In genomic region chr1:190464686-190465085, GRCh38 we compare ENCODE assay signal across 2 cellular contexts.
TF ChIP-seq lines count a peak whose summit lies in the region.

No MANE protein-coding gene starts in this region.

TF ChIP-seq in A549, 52 proteins besides CTCF, POLR2A, EP300 and RAD21:
- TF ChIP-seq GATA3 (IDR thresholded peaks at IDR 0.05; ENCODE audit: borderline replicate concordance) (no peak), MAFK (IDR thresholded peaks at IDR 0.05; ENCODE audit: partially characterized antibody) (peak; percentile 74)

TF ChIP-seq in K562, 482 proteins besides CTCF, POLR2A, EP300 and RAD21:
- TF ChIP-seq ZNF551 (CRISPR knock-in tag; IDR thresholded peaks at IDR 0.05) (no peak), MAFF (IDR thresholded peaks at IDR 0.05; ENCODE audit: low read length) (peak; percentile 10; the same call in 1 of the 2 replicates), ZNF316 (IDR thresholded peaks at IDR 0.05) (peak; percentile 54; the same call in 1 of the 2 replicates), MAFG (tag; conservative IDR thresholded peaks at IDR 0.05) (0 out of 2 replicates have a peak, but pooled peaks have one; percentile 27), IRF2 (CRISPR knock-in tag; IDR thresholded peaks at IDR 0.05) (no peak), AFF4 (CRISPR knock-in tag; IDR thresholded peaks at IDR 0.05) (no peak), C11orf30 (IDR thresholded peaks at IDR 0.05; ENCODE audit: low read depth) (0 out of 2 replicates have a peak, but pooled peaks have one; percentile 35)
